Comparison of ENCODE assay signal across 1 cellular context in genomic region chr15:64507293-64507802, GRCh38.
TF ChIP-seq lines count a peak whose summit lies in the region.

No MANE protein-coding gene starts in this region.

TF ChIP-seq in K562, 482 proteins besides CTCF, POLR2A, EP300 and RAD21 (continued from another document and continues in another):
- TF ChIP-seq TFE3 (CRISPR knock-in tag; IDR thresholded peaks at IDR 0.05) (no peak), PRPF4 (IDR thresholded peaks at IDR 0.05; ENCODE audit: insufficient read depth, low read depth, low read length, poor library complexity, severe bottlenecking) (no peak), ATF7 (IDR thresholded peaks at IDR 0.05) (no peak), MBD2 (IDR thresholded peaks at IDR 0.05; ENCODE audit: borderline replicate concordance, low read depth) (no peak), ZSCAN29 (IDR thresholded peaks at IDR 0.05) (no peak), ZBTB34 (CRISPR knock-in tag; IDR thresholded peaks at IDR 0.05) (no peak), CEBPG (CRISPR knock-in tag; IDR thresholded peaks at IDR 0.05) (no peak), CEBPG (tag; conservative IDR thresholded peaks at IDR 0.05 in 1 of 2, IDR thresholded peaks at IDR 0.05 in 1 of 2) (no peak), KAT2B (IDR thresholded peaks at IDR 0.05; ENCODE audit: low read depth, low read length) (no peak), ZNF766 (CRISPR knock-in tag; conservative IDR thresholded peaks at IDR 0.05) (no peak), NFXL1 (CRISPR knock-in tag; IDR thresholded peaks at IDR 0.05) (no peak), GABPB1 (CRISPR knock-in tag; IDR thresholded peaks at IDR 0.05) (no peak), TEAD2 (tag; IDR thresholded peaks at IDR 0.05) (no peak), ZNF77 (CRISPR knock-in tag; IDR thresholded peaks at IDR 0.05) (no peak), SMARCA4 (IDR thresholded peaks at IDR 0.05) (0 out of 2 replicates have a peak, but pooled peaks have one; percentile 44), TAL1 (IDR thresholded peaks at IDR 0.05) (peak; percentile 38; the same call in 1 of the 2 replicates), SMAD4 (CRISPR knock-in tag; conservative IDR thresholded peaks at IDR 0.05) (peak; percentile 58), SIX5 (IDR thresholded peaks at IDR 0.05; ENCODE audit: borderline replicate concordance in 1 of 2, insufficient read depth in 1 of 2, low read depth in 1 of 2, low read length in 2 of 2) (no peak), XRCC5 (IDR thresholded peaks at IDR 0.05; ENCODE audit: low read depth, low read length) (no peak), MCM3 (IDR thresholded peaks at IDR 0.05) (no peak), ZNF347 (CRISPR knock-in tag; IDR thresholded peaks at IDR 0.05; ENCODE audit: low read depth) (no peak), SMARCE1 (IDR thresholded peaks at IDR 0.05) (no peak), ZFX (CRISPR knock-in tag; IDR thresholded peaks at IDR 0.05) (no peak), MYC (IDR thresholded peaks at IDR 0.05; ENCODE audit: low read depth, low read length) (0 out of 2 replicates have a peak, but pooled peaks have one; percentile 31), MYC (CRISPR knock-in tag; IDR thresholded peaks at IDR 0.05; ENCODE audit: borderline replicate concordance, low read depth) (no peak), NR3C1 (CRISPR knock-in tag; IDR thresholded peaks at IDR 0.05) (no peak), HMGXB4 (CRISPR knock-in tag; IDR thresholded peaks at IDR 0.05) (no peak), TFAP4 (CRISPR knock-in tag; IDR thresholded peaks at IDR 0.05; ENCODE audit: borderline replicate concordance) (peak; percentile 60; the same call in 1 of the 2 replicates), TEAD4 (IDR thresholded peaks at IDR 0.05; ENCODE audit: low read length) (peak; percentile 68), TEAD4 (CRISPR knock-in tag; IDR thresholded peaks at IDR 0.05; ENCODE audit: borderline replicate concordance) (no peak), NR0B1 (IDR thresholded peaks at IDR 0.05; ENCODE audit: partially characterized antibody) (no peak), TGIF2 (CRISPR knock-in tag; IDR thresholded peaks at IDR 0.05) (no peak), GATA2 (CRISPR knock-in tag; IDR thresholded peaks at IDR 0.05) (no peak), SMAD1 (IDR thresholded peaks at IDR 0.05; ENCODE audit: low read depth, low read length, partially characterized antibody) (no peak), GATAD2B (IDR thresholded peaks at IDR 0.05; ENCODE audit: borderline replicate concordance) (no peak), ZNF699 (CRISPR knock-in tag; IDR thresholded peaks at IDR 0.05; ENCODE audit: insufficient replicate concordance) (no peak), PHB2 (IDR thresholded peaks at IDR 0.05; ENCODE audit: low read depth) (no peak), ZNF224 (CRISPR knock-in tag; IDR thresholded peaks at IDR 0.05) (no peak), HDAC1 (IDR thresholded peaks at IDR 0.05) (no peak), NFE2 (IDR thresholded peaks at IDR 0.05; ENCODE audit: low read depth) (peak; percentile 17; the same call in 1 of the 2 replicates), HDAC2 (IDR thresholded peaks at IDR 0.05) (0 out of 2 replicates have a peak, but pooled peaks have one; percentile 38), ZBTB9 (CRISPR knock-in tag; IDR thresholded peaks at IDR 0.05) (no peak), ZNF707 (CRISPR knock-in tag; conservative IDR thresholded peaks at IDR 0.05) (no peak), MEIS2 (IDR thresholded peaks at IDR 0.05; ENCODE audit: partially characterized antibody) (peak; percentile 71), MEF2A (IDR thresholded peaks at IDR 0.05; ENCODE audit: control insufficient read depth, low read depth, low read length) (no peak), SNRNP70 (optimal IDR thresholded peaks at IDR 0.05; ENCODE audit: low read depth, low read length) (no peak), E2F5 (CRISPR knock-in tag; IDR thresholded peaks at IDR 0.05) (no peak), CHCHD3 (CRISPR knock-in tag; IDR thresholded peaks at IDR 0.05) (no peak), ELF2 (CRISPR knock-in tag; IDR thresholded peaks at IDR 0.05) (no peak), POLR2H (tag; IDR thresholded peaks at IDR 0.05; ENCODE audit: low read depth) (no peak), RBM25 (IDR thresholded peaks at IDR 0.05; ENCODE audit: low read depth, low read length, severe bottlenecking) (no peak), SRF (CRISPR knock-in tag; IDR thresholded peaks at IDR 0.05) (peak in 1 of 2 experiments; percentile 75; a peak in 1 of 4 replicates), SRSF3 (IDR thresholded peaks at IDR 0.05; ENCODE audit: insufficient read depth, low read length) (no peak), GMEB1 (CRISPR knock-in tag; IDR thresholded peaks at IDR 0.05) (no peak), RBFOX2 (IDR thresholded peaks at IDR 0.05; ENCODE audit: low read depth, low read length) (no peak), TAF7 (tag; IDR thresholded peaks at IDR 0.05) (no peak), ZNF512 (tag; IDR thresholded peaks at IDR 0.05) (no peak), HIVEP1 (CRISPR knock-in tag; IDR thresholded peaks at IDR 0.05) (no peak), PKNOX1 (IDR thresholded peaks at IDR 0.05) (peak; percentile 58), HCFC1 (IDR thresholded peaks at IDR 0.05; ENCODE audit: low read depth, low read length) (no peak), TBP (optimal IDR thresholded peaks at IDR 0.05; ENCODE audit: low read depth, low read length) (no peak), ARID3B (CRISPR knock-in tag; IDR thresholded peaks at IDR 0.05; ENCODE audit: borderline replicate concordance) (no peak), ZNF184 (CRISPR knock-in tag; IDR thresholded peaks at IDR 0.05) (no peak)
